ENCODE assay signal across 11 cellular contexts in the genomic region with DNA sequence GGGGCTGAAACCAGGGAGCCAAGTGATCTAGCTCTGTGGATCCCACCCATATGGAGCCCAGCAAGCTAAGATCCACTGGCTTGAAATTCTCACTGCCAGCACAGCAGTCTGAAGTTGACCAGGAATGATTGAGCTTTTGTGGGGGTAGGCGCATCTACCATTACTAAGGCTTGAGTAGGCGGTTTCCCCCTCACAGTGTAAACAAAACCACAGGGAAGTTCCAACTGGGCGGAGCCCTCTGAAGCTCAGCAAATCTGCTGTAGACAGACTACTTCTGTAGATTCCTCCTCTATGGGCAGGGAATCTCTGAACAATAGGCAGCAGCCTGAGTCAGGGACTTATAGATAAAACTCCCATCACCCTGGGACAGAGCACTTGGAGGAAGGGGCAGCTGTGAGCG.
DNase-seq lines count a peak whose midpoint lies in the region; ATAC-seq and TF ChIP-seq lines count a peak whose summit lies in the region.
"Had no signal": no experiment of that assay in that cellular context is flagged by ENCODE, and none has a peak within 500 bp of the region (broad histone marks: within the 10 kb centered on the region; RNA-seq: fewer than 3 reads in every experiment).

No MANE protein-coding gene starts in this region.

- no peak overlapping the region for H3K4me3 ChIP-seq in mammary epithelial cell (replicated peaks in 1 of 3; ENCODE audit: insufficient read depth in 1 of 3, low read depth in 2 of 3, low read length in 3 of 3)
- H3K4me3 ChIP-seq: ovary had no signal

- no peak overlapping the region for H3K9ac ChIP-seq in mammary epithelial cell (ENCODE audit: insufficient read depth, low read length)

- peaks cover 10% of the 10 kb centered on the region for H3K9me3 Mint-ChIP-seq in stimulated activated effector memory CD8-positive, alpha-beta T cell treated with anti-CD3 and anti-CD28 coated beads, Interleukin-12 subunit alpha, Interleukin-12 subunit beta, amount 100 ng/mL, for 72 hours

- no peak overlapping the region for H2AFZ ChIP-seq in mammary epithelial cell (ENCODE audit: low read depth, low read length)

- WGBS in mammary epithelial cell (ENCODE audit: low coverage, missing lambda C conversion rate), result 92% methylated on average over 4 of the region's 4 CpGs

- dilution Hi-C loops in mammary epithelial cell (cut with HindIII; ENCODE audit: low sequenced_read_pairs), result no loop called here

- no peaks in the 10 kb centered on the region for H4K20me1 ChIP-seq in mammary epithelial cell (ENCODE audit: insufficient read depth, low read length)

- H3K9me3 ChIP-seq in mammary epithelial cell (replicated peaks; ENCODE audit: insufficient read depth, low read length), result no peaks in the 10 kb centered on the region
- H3K9me3 ChIP-seq: ovary had no signal

- intact Hi-C loops in mammary epithelial cell (cut with micrococcal nuclease), result no loop called here

- in situ Hi-C loops in mammary epithelial cell (cut with MboI; ENCODE audit: low sequenced_read_pairs in 2 of 2), result no loop called here

- no peaks in the 10 kb centered on the region for H3K27me3 ChIP-seq in mammary epithelial cell (ENCODE audit: insufficient read depth, low read length)
- H3K27me3 ChIP-seq: ovary had no signal

- no peaks in the 10 kb centered on the region for H3K4me1 ChIP-seq in mammary epithelial cell (ENCODE audit: insufficient read depth, low read length)

- CTCF ChIA-PET in mammary epithelial cell (lab: Charles Lee; ENCODE audit: low non-redundant PET), result no interaction called here

- no TSS peak for BruUV-seq in mammary epithelial cell (replicated peaks; lab: Mats Ljungman, UMichigan)

- TF ChIP-seq POLR2A in erythroblast (IDR thresholded peaks at IDR 0.05; ENCODE audit: low read length), result no peak

- no peak overlapping the region for H3K4me3 Mint-ChIP-seq in stimulated activated effector memory CD8-positive, alpha-beta T cell treated with anti-CD3 and anti-CD28 coated beads, Interleukin-12 subunit alpha, Interleukin-12 subunit beta, amount 100 ng/mL, for 72 hours

- ATAC-seq in stimulated activated effector memory CD8-positive, alpha-beta T cell treated with anti-CD3 and anti-CD28 coated beads, Interleukin-12 subunit alpha, Interleukin-12 subunit beta, amount 100 ng/mL, for 72 hours, result peak; percentile 46

- no peaks in the 10 kb centered on the region for H3K36me3 ChIP-seq in mammary epithelial cell (ENCODE audit: insufficient read depth, low read length)
- H3K36me3 ChIP-seq: ovary had no signal

- no peaks in the 10 kb centered on the region for H3K4me1 Mint-ChIP-seq in stimulated activated effector memory CD8-positive, alpha-beta T cell treated with anti-CD3 and anti-CD28 coated beads, Interleukin-12 subunit alpha, Interleukin-12 subunit beta, amount 100 ng/mL, for 72 hours

- TF ChIP-seq CTCF in mammary epithelial cell (conservative IDR thresholded peaks at IDR 0.05 in 1 of 2, IDR thresholded peaks at IDR 0.05 in 1 of 2; ENCODE audit: extremely low read depth in 1 of 2, insufficient read depth in 1 of 2, low read depth in 1 of 2, low read length in 2 of 2), result no peak

- H3K79me2 ChIP-seq in mammary epithelial cell (ENCODE audit: insufficient read depth, low read length), result no peaks in the 10 kb centered on the region

- no peak overlapping the region for H3K27ac ChIP-seq in mammary epithelial cell (ENCODE audit: insufficient read depth, low read depth, low read length)
- H3K27ac ChIP-seq: ovary had no signal

- peak; percentile 1 for DNase-seq in stimulated activated CD4-positive, alpha-beta T cell treated with anti-CD3 and anti-CD28 coated beads, Interleukin-12 subunit alpha, Interleukin-12 subunit beta, amount 100 ng/mL, for 24 hours (ENCODE audit: low read depth in 2 of 2)
- DNase-seq in stimulated activated CD4-positive, alpha-beta T cell treated with anti-CD3 and anti-CD28 coated beads, Interleukin-2, amount 100 ng/mL, for 48 hours, result no peak
- DNase-seq in MV-4-11 (lab: John Stamatoyannopoulos, UW), result peak; percentile 1
- peak; percentile 64 for DNase-seq in mammary epithelial cell
- no peak for DNase-seq in stimulated activated effector memory CD8-positive, alpha-beta T cell treated with anti-CD3 and anti-CD28 coated beads, Interleukin-12 subunit alpha, Interleukin-12 subunit beta, amount 100 ng/mL, for 72 hours (ENCODE audit: low spot score in 2 of 2)
- DNase-seq in activated T-cell treated with anti-CD3 and anti-CD28 coated beads for 4 hours, result no peak
- no peak for DNase-seq in NCI-H526 treated with DMSO at 0.1 percent for 48 hours (lab: John Stamatoyannopoulos, UW)
- DNase-seq in erythroblast (lab: John Stamatoyannopoulos, UW), result no peak
- DNase-seq: H7, NCI-H2107, ovary had no signal

- H3K36me3 Mint-ChIP-seq in stimulated activated effector memory CD8-positive, alpha-beta T cell treated with anti-CD3 and anti-CD28 coated beads, Interleukin-12 subunit alpha, Interleukin-12 subunit beta, amount 100 ng/mL, for 72 hours, result no peaks in the 10 kb centered on the region

- H3K4me2 ChIP-seq in mammary epithelial cell (ENCODE audit: insufficient read depth, low read depth, low read length), result no peak overlapping the region

- no peak overlapping the region for H3K27ac Mint-ChIP-seq in stimulated activated effector memory CD8-positive, alpha-beta T cell treated with anti-CD3 and anti-CD28 coated beads, Interleukin-12 subunit alpha, Interleukin-12 subunit beta, amount 100 ng/mL, for 72 hours

Comparison
In these comparisons a context has a peak if more than half of its experiments do, and no peak if none do; other contexts are left out.
1. DNase-seq: peak in stimulated activated CD4-positive, alpha-beta T cell treated with anti-CD3 and anti-CD28 coated beads, Interleukin-12 subunit alpha, Interleukin-12 subunit beta, amount 100 ng/mL, for 24 hours (2 of 2), MV-4-11 (single experiment) and mammary epithelial cell (single experiment); none in stimulated activated CD4-positive, alpha-beta T cell treated with anti-CD3 and anti-CD28 coated beads, Interleukin-2, amount 100 ng/mL, for 48 hours (0 of 2), stimulated activated effector memory CD8-positive, alpha-beta T cell treated with anti-CD3 and anti-CD28 coated beads, Interleukin-12 subunit alpha, Interleukin-12 subunit beta, amount 100 ng/mL, for 72 hours (0 of 2), activated T-cell treated with anti-CD3 and anti-CD28 coated beads for 4 hours (single experiment), NCI-H526 treated with DMSO at 0.1 percent for 48 hours (single experiment) and erythroblast (0 of 2).